ENCODE assay signal across 17 cellular contexts in genomic region chr9:105257767-105258166, GRCh38. TPM values are rescaled to one million over a fixed set of nuclear protein-coding genes. Genes with fewer than 3 reads are reported as not detected.
DNase-seq lines count a peak whose midpoint lies in the region; TF ChIP-seq lines count a peak whose summit lies in the region.
"Had no signal": no experiment of that assay in that cellular context is flagged by ENCODE, and none has a peak within 500 bp of the region (broad histone marks: within the 10 kb centered on the region; RNA-seq: fewer than 3 reads in every experiment).

No MANE protein-coding gene starts in this region.

- WGBS in mammary epithelial cell (ENCODE audit: low coverage, missing lambda C conversion rate), result 76% methylated on average over 2 of the region's 2 CpGs
- WGBS in esophagus squamous epithelium, 2 donors, result 83% methylated on average over 2 of the region's 2 CpGs
- 33 to 74% methylated on average over 1 to 2 of the region's 2 CpGs for WGBS in transverse colon (ENCODE audit: low coverage in 1 of 2), 2 donors
- WGBS in lower leg skin, 2 donors, result 69 to 91% methylated on average over 2 of the region's 2 CpGs

- H3K9me3 ChIP-seq in breast epithelium (no peaks in the 10 kb centered on the region), mammary epithelial cell (replicated peaks; ENCODE audit: insufficient read depth, low read length) (no peaks in the 10 kb centered on the region), OCI-LY7 (ENCODE audit: low read length) (no peaks in the 10 kb centered on the region), esophagus squamous epithelium (no peaks in the 10 kb centered on the region), transverse colon (no peaks in the 10 kb centered on the region)
- H3K9me3 ChIP-seq: right lobe of liver had no signal

- POLR2A ChIA-PET in OCI-LY7 (lab: Charles Lee), result interaction anchor here (1.4 to 4.3 kb wide), 2 partner anchors 11 to 18 kb away, joined by 4 to 32 read pairs; partner anchors contain the start of gene SLC44A1
- POLR2A ChIA-PET in GM10248 (lab: Yijun Ruan, JAX), result no interaction called here

- TF ChIP-seq CTCF in breast epithelium (IDR thresholded peaks at IDR 0.05) (no peak), mammary epithelial cell (conservative IDR thresholded peaks at IDR 0.05 in 1 of 2, IDR thresholded peaks at IDR 0.05 in 1 of 2; ENCODE audit: extremely low read depth in 1 of 2, insufficient read depth in 1 of 2, low read depth in 1 of 2, low read length in 2 of 2) (no peak), OCI-LY7 (conservative IDR thresholded peaks at IDR 0.05; ENCODE audit: low read length) (no peak), esophagus squamous epithelium (IDR thresholded peaks at IDR 0.05) (no peak), transverse colon (IDR thresholded peaks at IDR 0.05) (no peak), GM10248 (IDR thresholded peaks at IDR 0.05; ENCODE audit: control extremely low read depth, extremely low read depth, low read depth, missing control alignments) (no peak), lower leg skin (IDR thresholded peaks at IDR 0.05) (no peak)

- intact Hi-C loops in breast epithelium (cut with DNase I; ENCODE audit: low total_unique reads) (no loop called here), mammary epithelial cell (cut with micrococcal nuclease) (no loop called here), OCI-LY7 (cut with micrococcal nuclease; ENCODE audit: unreplicated experiment) (loop anchor here (5.0 kb wide), 1 partner anchor 75 kb away; no protein-coding TSS in a partner anchor), esophagus squamous epithelium (cut with DNase I) (no loop called here), transverse colon (cut with DNase I; ENCODE audit: low total_unique reads) (no loop called here), lower leg skin (cut with DNase I; ENCODE audit: low total_unique reads) (no loop called here)

- H3K36me3 ChIP-seq in breast epithelium (no peaks in the 10 kb centered on the region), mammary epithelial cell (ENCODE audit: insufficient read depth, low read length) (no peaks in the 10 kb centered on the region), OCI-LY7 (ENCODE audit: insufficient read depth, low read length) (no peaks in the 10 kb centered on the region), esophagus squamous epithelium (no peaks in the 10 kb centered on the region), transverse colon (no peaks in the 10 kb centered on the region)
- H3K36me3 ChIP-seq: right lobe of liver had no signal

- H3K27ac ChIP-seq in breast epithelium (peak overlapping the region; percentile 27 to 41), mammary epithelial cell (ENCODE audit: insufficient read depth, low read depth, low read length) (no peak overlapping the region), OCI-LY7 (ENCODE audit: low read depth, low read length, poor library complexity, severe bottlenecking) (peak overlapping the region; percentile 81), esophagus squamous epithelium (peak overlapping the region in 3 of 4 donors; percentile 4 to 23 (median 10)), transverse colon (peak overlapping the region; percentile 67 to 84 (median 75))
- H3K27ac ChIP-seq: PC-9 had no signal

- in situ Hi-C loops in mammary epithelial cell (cut with MboI; ENCODE audit: low sequenced_read_pairs in 2 of 2), result loop anchor here in 1 of 2 donors (10.0 kb wide), 1 partner anchor 127 kb away; no protein-coding TSS in a partner anchor
- in situ Hi-C loops in transverse colon (cut with MboI; ENCODE audit: low pct_ligation_motif_present in 1 of 4, low pct_unique_long_range_greater_than_20kb in 1 of 4, low sequenced_read_pairs in 3 of 4), result loop anchor here in 1 of 4 donors (5.0 kb wide), 1 partner anchor 60 kb away; no protein-coding TSS in a partner anchor

- DNase-seq in breast epithelium (ENCODE audit: low spot score in 2 of 2), result no peak
- no peak for DNase-seq in mammary epithelial cell
- peak; percentile 20 for DNase-seq in OCI-LY7 (ENCODE audit: low spot score)
- DNase-seq in esophagus squamous epithelium (lab: John Stamatoyannopoulos, UW), result no peak
- no peak for DNase-seq in transverse colon
- no peak for DNase-seq in GM10248 (ENCODE audit: extremely low spot score)
- no peak for DNase-seq in NCI-H2107 treated with DMSO at 0.1 percent for 48 hours (lab: John Stamatoyannopoulos, UW; ENCODE audit: unreplicated experiment)
- no peak for DNase-seq in lower leg skin (ENCODE audit: low spot score in 2 of 2)
- DNase-seq: activated CD4-positive, alpha-beta T cell treated with anti-CD3 and anti-CD28 coated beads for 4 hours; activated naive CD4-positive, alpha-beta T cell treated with anti-CD3 and anti-CD28 coated beads, Interleukin-2, amount 10 ng/mL, durations not matched to agents 7 days and 5 days; CD4-positive, CD25-positive, alpha-beta regulatory T cell; Karpas-422; midbrain; NCI-H1436; occipital lobe; PC-9; right lobe of liver had no signal

- H3K4me3 ChIP-seq in breast epithelium (no peak overlapping the region), mammary epithelial cell (replicated peaks in 1 of 3; ENCODE audit: insufficient read depth in 1 of 3, low read depth in 2 of 3, low read length in 3 of 3) (no peak overlapping the region), OCI-LY7 (ENCODE audit: low read depth, low read length, poor library complexity, severe bottlenecking) (peak overlapping the region; percentile 8), esophagus squamous epithelium (no peak overlapping the region), transverse colon (no peak overlapping the region), lower leg skin (ENCODE audit: low read depth, poor library complexity, severe bottlenecking) (no peak overlapping the region)
- H3K4me3 ChIP-seq: PC-9, right lobe of liver had no signal

- no peak for TF ChIP-seq EP300 in transverse colon (IDR thresholded peaks at IDR 0.05; ENCODE audit: low read depth)

- no TSS peak for BruUV-seq in mammary epithelial cell (replicated peaks; lab: Mats Ljungman, UMichigan)
- no TSS peak for BruUV-seq in OCI-LY7 (replicated peaks; lab: Mats Ljungman, UMichigan)

- no peak overlapping the region for H2AFZ ChIP-seq in mammary epithelial cell (ENCODE audit: low read depth, low read length)
- H2AFZ ChIP-seq in OCI-LY7 (ENCODE audit: low read length), result no peak overlapping the region
- H2AFZ ChIP-seq: PC-9 had no signal

- H3K79me2 ChIP-seq in mammary epithelial cell (ENCODE audit: insufficient read depth, low read length), result peaks cover 42% of the 10 kb centered on the region
- H3K79me2 ChIP-seq in OCI-LY7 (ENCODE audit: insufficient read depth, low read depth, low read length), result peaks cover 92% of the 10 kb centered on the region

- no peak overlapping the region for H3K9ac ChIP-seq in mammary epithelial cell (ENCODE audit: insufficient read depth, low read length)

- H3K4me1 ChIP-seq in breast epithelium, result peaks cover 0 to 3% of the 10 kb centered on the region in 2 donors
- peaks cover 8% of the 10 kb centered on the region for H3K4me1 ChIP-seq in mammary epithelial cell (ENCODE audit: insufficient read depth, low read length)
- peaks cover 69% of the 10 kb centered on the region for H3K4me1 ChIP-seq in OCI-LY7 (ENCODE audit: insufficient read depth, low read length, poor library complexity, severe bottlenecking)
- H3K4me1 ChIP-seq in esophagus squamous epithelium, result peaks cover 3 to 69% (median 14%) of the 10 kb centered on the region in 3 donors
- peaks cover 19 to 89% (median 64%) of the 10 kb centered on the region in 4 donors for H3K4me1 ChIP-seq in transverse colon

- H3K4me2 ChIP-seq in mammary epithelial cell (ENCODE audit: insufficient read depth, low read depth, low read length) (no peak overlapping the region), OCI-LY7 (ENCODE audit: low read length) (peak overlapping the region; percentile 64)
- H3K4me2 ChIP-seq: PC-9 had no signal

- CTCF ChIA-PET in mammary epithelial cell (lab: Charles Lee; ENCODE audit: low non-redundant PET) (no interaction called here), OCI-LY7 (lab: Charles Lee; ENCODE audit: unreplicated experiment) (interaction anchor here (1.1 kb wide), 1 partner anchor 13 kb away, joined by 4 read pairs; no protein-coding TSS in a partner anchor), GM10248 (lab: Yijun Ruan, JAX) (interaction anchor here (2.8 kb wide), 1 partner anchor 10 kb away, joined by 9 read pairs; no protein-coding TSS in a partner anchor)

- no peaks in the 10 kb centered on the region for H3K27me3 ChIP-seq in breast epithelium
- no peaks in the 10 kb centered on the region for H3K27me3 ChIP-seq in mammary epithelial cell (ENCODE audit: insufficient read depth, low read length)
- H3K27me3 ChIP-seq in esophagus squamous epithelium, result no peaks in the 10 kb centered on the region
- no peaks in the 10 kb centered on the region for H3K27me3 ChIP-seq in transverse colon
- H3K27me3 ChIP-seq: right lobe of liver had no signal

- dilution Hi-C loops in mammary epithelial cell (cut with HindIII; ENCODE audit: low sequenced_read_pairs), result no loop called here

- H3K9me2 ChIP-seq in OCI-LY7 (ENCODE audit: insufficient read depth, low read length), result no peaks in the 10 kb centered on the region

- TF ChIP-seq POLR2A in breast epithelium (IDR thresholded peaks at IDR 0.05) (no peak), esophagus squamous epithelium (IDR thresholded peaks at IDR 0.05) (no peak), transverse colon (IDR thresholded peaks at IDR 0.05) (no peak), lower leg skin (IDR thresholded peaks at IDR 0.05) (no peak)

- H4K20me1 ChIP-seq in mammary epithelial cell (ENCODE audit: insufficient read depth, low read length) (no peaks in the 10 kb centered on the region), OCI-LY7 (ENCODE audit: insufficient read depth, low read length) (no peaks in the 10 kb centered on the region)

RNA-seq across cellular contexts. Expression of gene SLC44A1, which starts 13.3 kb away (rescaled TPM):
- total RNA-seq in breast epithelium (10 to 100 TPM; 53.7 to 62.6 (median 61.1) TPM), mammary epithelial cell (10 to 100 TPM; 29.1 to 35.7 TPM), OCI-LY7 (2022) (71.6 and 81.3 TPM in 2 replicates), esophagus squamous epithelium (10 to 100 TPM; 19.9 to 52.9 (median 37.8) TPM), transverse colon (10 to 100 TPM; 39.3 to 94.1 (median 58.3) TPM), lower leg skin (10 to 100 TPM; 51.1 to 82.2 (median 70.5) TPM)
- 19.0 TPM for polyA plus RNA-seq in mammary epithelial cell
- polyA minus RNA-seq in mammary epithelial cell, result 77.1 TPM
- total RNA-seq in OCI-LY7 (2014; rRNA removed; shearing (Covaris generic)), result 26.6 and 27.6 TPM in 2 replicates
